ENCODE assay signal across 15 cellular contexts in the genomic region with DNA sequence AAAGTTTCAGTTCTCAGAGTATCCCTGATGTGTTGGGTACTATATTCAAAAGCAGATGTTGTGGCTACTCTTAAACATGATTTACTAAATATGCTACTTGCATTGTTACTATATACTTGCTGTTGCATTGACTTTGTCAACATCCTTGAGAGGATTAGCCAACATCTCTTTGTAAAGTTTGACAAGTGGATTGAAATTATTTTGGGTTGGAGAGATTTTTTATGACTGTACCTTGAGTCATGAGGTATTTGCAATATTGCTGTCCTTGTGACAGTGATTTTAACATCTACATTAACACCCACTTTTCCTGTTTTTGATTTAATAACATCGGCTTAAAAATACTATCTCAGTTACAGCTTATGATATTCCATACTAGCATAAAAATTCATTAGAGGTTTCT. TPM values are rescaled to one million over a fixed set of nuclear protein-coding genes. Genes with fewer than 3 reads are reported as not detected.
"Had no signal": no experiment of that assay in that cellular context is flagged by ENCODE, and none has a peak within 500 bp of the region (broad histone marks: within the 10 kb centered on the region; RNA-seq: fewer than 3 reads in every experiment).

No MANE protein-coding gene starts in this region.

- H3K27me3 ChIP-seq: ascending aorta, right atrium auricular region, thyroid gland, uterus had no signal

- H3K27ac ChIP-seq: ascending aorta, epithelial cell of prostate, right atrium auricular region, thyroid gland, uterus, VCaP had no signal

- H3K27ac Mint-ChIP-seq: activated CD4-positive, alpha-beta memory T cell treated with anti-CD3 and anti-CD28 coated beads, Interleukin-2, amount 10 ng/mL, durations not matched to agents 7 days and 5 days; activated naive CD8-positive, alpha-beta T cell treated with anti-CD3 and anti-CD28 coated beads, Interleukin-2, amount 10 ng/mL, durations not matched to agents 7 days and 5 days; activated T-cell treated with anti-CD3 and anti-CD28 coated beads, Interleukin-2, amount 50 U/mL, for 72 hours; naive B cell had no signal

- H3K4me3 Mint-ChIP-seq: activated CD4-positive, alpha-beta memory T cell treated with anti-CD3 and anti-CD28 coated beads, Interleukin-2, amount 10 ng/mL, durations not matched to agents 7 days and 5 days; activated naive CD8-positive, alpha-beta T cell treated with anti-CD3 and anti-CD28 coated beads, Interleukin-2, amount 10 ng/mL, durations not matched to agents 7 days and 5 days; activated T-cell treated with anti-CD3 and anti-CD28 coated beads, Interleukin-2, amount 50 U/mL, for 72 hours; naive B cell had no signal

- H3K36me3 Mint-ChIP-seq: activated naive CD8-positive, alpha-beta T cell treated with anti-CD3 and anti-CD28 coated beads, Interleukin-2, amount 10 ng/mL, durations not matched to agents 7 days and 5 days; naive B cell had no signal

- H3K4me1 Mint-ChIP-seq: activated CD4-positive, alpha-beta memory T cell treated with anti-CD3 and anti-CD28 coated beads, Interleukin-2, amount 10 ng/mL, durations not matched to agents 7 days and 5 days; activated naive CD8-positive, alpha-beta T cell treated with anti-CD3 and anti-CD28 coated beads, Interleukin-2, amount 10 ng/mL, durations not matched to agents 7 days and 5 days had no signal

- ATAC-seq: activated T-cell treated with anti-CD3 and anti-CD28 coated beads, Interleukin-2, amount 50 U/mL, for 72 hours; left cardiac atrium had no signal

- H3K4me1 ChIP-seq: thyroid gland, uterus had no signal

- H3K9me3 ChIP-seq: ascending aorta, right atrium auricular region, thyroid gland, uterus had no signal

- H3K4me3 ChIP-seq: ascending aorta, lung, right atrium auricular region, thyroid gland, uterus had no signal

- DNase-seq: activated CD4-positive, alpha-beta memory T cell treated with anti-CD3 and anti-CD28 coated beads, Interleukin-2, amount 10 ng/mL, durations not matched to agents 7 days and 5 days; activated naive CD8-positive, alpha-beta T cell treated with anti-CD3 and anti-CD28 coated beads, Interleukin-2, amount 10 ng/mL, durations not matched to agents 7 days and 5 days; activated T-cell treated with anti-CD3 and anti-CD28 coated beads, Interleukin-2, amount 50 U/mL, for 72 hours; effector CD8-positive, alpha-beta T cell; head of caudate nucleus; left cardiac atrium; naive B cell; small intestine; thyroid gland; uterus had no signal

- H3K36me3 ChIP-seq: ascending aorta, right atrium auricular region, thyroid gland, uterus had no signal

- H3K9me3 Mint-ChIP-seq: activated CD4-positive, alpha-beta memory T cell treated with anti-CD3 and anti-CD28 coated beads, Interleukin-2, amount 10 ng/mL, durations not matched to agents 7 days and 5 days; activated naive CD8-positive, alpha-beta T cell treated with anti-CD3 and anti-CD28 coated beads, Interleukin-2, amount 10 ng/mL, durations not matched to agents 7 days and 5 days; activated T-cell treated with anti-CD3 and anti-CD28 coated beads, Interleukin-2, amount 50 U/mL, for 72 hours; naive B cell had no signal

RNA-seq across cellular contexts. Expression of a gene that starts 31.9 kb away (rescaled TPM):
- total RNA-seq: activated CD4-positive, alpha-beta memory T cell treated with anti-CD3 and anti-CD28 coated beads, Interleukin-2, amount 10 ng/mL, durations not matched to agents 7 days and 5 days had no signal
